ENCODE assay signal across 1 cellular context in genomic region chr11:65502274-65502851, GRCh38.
TF ChIP-seq lines count a peak whose summit lies in the region.

No MANE protein-coding gene starts in this region.

TF ChIP-seq in HEK293, 187 proteins besides CTCF, POLR2A, EP300 and RAD21 (continued from another document):
- TF ChIP-seq ZNF639 (tag by site-specific recombination; IDR thresholded peaks at IDR 0.05), result no peak
- TF ChIP-seq, protein P1, sequence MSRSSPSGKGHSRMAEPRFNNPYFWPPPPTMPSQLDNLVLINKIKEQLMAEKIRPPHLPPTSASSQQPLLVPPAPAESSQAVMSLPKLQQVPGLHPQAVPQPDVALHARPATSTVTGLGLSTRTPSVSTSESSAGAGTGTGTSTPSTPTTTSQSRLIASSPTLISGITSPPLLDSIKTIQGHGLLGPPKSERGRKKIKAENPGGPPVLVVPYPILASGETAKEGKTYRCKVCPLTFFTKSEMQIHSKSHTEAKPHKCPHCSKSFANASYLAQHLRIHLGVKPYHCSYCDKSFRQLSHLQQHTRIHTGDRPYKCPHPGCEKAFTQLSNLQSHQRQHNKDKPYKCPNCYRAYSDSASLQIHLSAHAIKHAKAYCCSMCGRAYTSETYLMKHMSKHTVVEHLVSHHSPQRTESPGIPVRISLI (tag by site-specific recombination; IDR thresholded peaks at IDR 0.05), result peak; percentile 90
- no peak for TF ChIP-seq ZBTB11 (tag by site-specific recombination; conservative IDR thresholded peaks at IDR 0.05; ENCODE audit: low read depth)
- TF ChIP-seq, protein P2, sequence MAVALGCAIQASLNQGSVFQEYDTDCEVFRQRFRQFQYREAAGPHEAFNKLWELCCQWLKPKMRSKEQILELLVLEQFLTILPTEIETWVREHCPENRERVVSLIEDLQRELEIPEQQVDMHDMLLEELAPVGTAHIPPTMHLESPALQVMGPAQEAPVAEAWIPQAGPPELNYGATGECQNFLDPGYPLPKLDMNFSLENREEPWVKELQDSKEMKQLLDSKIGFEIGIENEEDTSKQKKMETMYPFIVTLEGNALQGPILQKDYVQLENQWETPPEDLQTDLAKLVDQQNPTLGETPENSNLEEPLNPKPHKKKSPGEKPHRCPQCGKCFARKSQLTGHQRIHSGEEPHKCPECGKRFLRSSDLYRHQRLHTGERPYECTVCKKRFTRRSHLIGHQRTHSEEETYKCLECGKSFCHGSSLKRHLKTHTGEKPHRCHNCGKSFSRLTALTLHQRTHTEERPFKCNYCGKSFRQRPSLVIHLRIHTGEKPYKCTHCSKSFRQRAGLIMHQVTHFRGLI (tag by site-specific recombination; IDR thresholded peaks at IDR 0.05), result no peak
